Comparison of ENCODE assay signal across 20 cellular contexts in genomic region chr6:155648301-155648700, GRCh38.
"Had no signal": no experiment of that assay in that cellular context is flagged by ENCODE, and none has a peak within 500 bp of the region (broad histone marks: within the 10 kb centered on the region; RNA-seq: fewer than 3 reads in every experiment).

No MANE protein-coding gene starts in this region.

- H3K4me2 ChIP-seq: KMS-11 had no signal

- H3K9me3 ChIP-seq: SJCRH30 had no signal

- H3K4me1 ChIP-seq: SJCRH30 had no signal

- H3K9ac ChIP-seq: KMS-11 had no signal

- H3K27me3 ChIP-seq: SJCRH30 had no signal

- H3K4me3 ChIP-seq: SJCRH30 had no signal

- H3K27ac ChIP-seq: KMS-11, SJCRH30 had no signal

- H3K36me3 ChIP-seq: SJCRH30 had no signal

- DNase-seq: Kasumi-1, MM.1S, NCI-H1048, NCI-H1105, NCI-H1417, NCI-H146, NCI-H1694 treated with DMSO at 0.1 percent for 48 hours, NCI-H1930, NCI-H2081, NCI-H2107, NCI-H226, NCI-H446, NCI-H510A, NCI-H524 treated with DMSO at 0.1 percent for 48 hours, NCI-H69, NCI-H774, RPMI8226, SHP77 treated with DMSO at 0.1 percent for 48 hours, SJCRH30 had no signal
